Comparison of ENCODE assay signal across 23 cellular contexts in genomic region chr12:21353487-21353886, GRCh38. TPM values are rescaled to one million over a fixed set of nuclear protein-coding genes. Genes with fewer than 3 reads are reported as not detected.
"Had no signal": no experiment of that assay in that cellular context is flagged by ENCODE, and none has a peak within 500 bp of the region (broad histone marks: within the 10 kb centered on the region; RNA-seq: fewer than 3 reads in every experiment).

No MANE protein-coding gene starts in this region.

- H3K9me3 ChIP-seq: left lung, lower lobe of right lung, right atrium auricular region had no signal

- H3K4me1 ChIP-seq: heart left ventricle, left lung, lower lobe of right lung, right atrium auricular region had no signal

- H3K27ac ChIP-seq: heart left ventricle, left lung, lower lobe of right lung, right atrium auricular region had no signal

- ATAC-seq: esophagus mucosa, heart left ventricle, left lung, natural killer cell had no signal

- H3K36me3 ChIP-seq: heart left ventricle, left lung, lower lobe of right lung, right atrium auricular region had no signal

- DNase-seq: cortex of kidney; effector CD8-positive, alpha-beta T cell; heart left ventricle; hippocampal formation; islet precursor cell; left lung; lower lobe of right lung; natural killer cell; small intestine; stimulated activated CD4-positive, alpha-beta T cell treated with anti-CD3 and anti-CD28 coated beads, Interleukin-12 subunit alpha, Interleukin-12 subunit beta, amount 100 ng/mL, for 4 hours; stimulated activated CD4-positive, alpha-beta T cell treated with anti-CD3 and anti-CD28 coated beads, Interleukin-2, amount 100 ng/mL, for 48 hours; stimulated activated naive CD4-positive, alpha-beta T cell treated with Interleukin-2 at 50 U/mL for 16 hours had no signal

- H3K27me3 ChIP-seq: heart left ventricle, left lung, right atrium auricular region had no signal

- FAIRE-seq: small intestine, urothelium cell line had no signal

- H3K4me3 ChIP-seq: heart left ventricle, left lung, lower lobe of right lung, right atrium auricular region had no signal

RNA-seq across cellular contexts. Expression of gene SLCO1A2, which starts 18.8 kb away (rescaled TPM):
- total RNA-seq: esophagus mucosa, fibroblast of lung, glomerular endothelial cell, heart left ventricle, mucosa of gallbladder, natural killer cell, pulmonary artery endothelial cell, right atrium auricular region had no signal
- polyA plus RNA-seq: fibroblast of lung, heart left ventricle had no signal

RNA-seq across cellular contexts. Expression of gene IAPP, which starts 19.2 kb away (rescaled TPM):
- total RNA-seq: dorsolateral prefrontal cortex, esophagus mucosa, fibroblast of lung, glomerular endothelial cell, heart left ventricle, left lung, lower lobe of right lung, mesothelial cell of epicardium, mucosa of gallbladder, myocyte, natural killer cell, osteocyte, pulmonary artery endothelial cell, right atrium auricular region had no signal
- polyA plus RNA-seq: fibroblast of lung, heart left ventricle had no signal
